10 cellular contexts compared by ENCODE assay signal in genomic region chr15:34984884-34985630, GRCh38. TPM values are rescaled to one million over a fixed set of nuclear protein-coding genes. Genes with fewer than 3 reads are reported as not detected.
DNase-seq lines count a peak whose midpoint lies in the region; ATAC-seq and TF ChIP-seq lines count a peak whose summit lies in the region.
"Had no signal": no experiment of that assay in that cellular context is flagged by ENCODE, and none has a peak within 500 bp of the region (broad histone marks: within the 10 kb centered on the region; RNA-seq: fewer than 3 reads in every experiment).

No MANE protein-coding gene starts in this region.

- peaks cover 66% of the 10 kb centered on the region for H3K79me2 ChIP-seq in hepatocyte

- H3K4me3 Mint-ChIP-seq in activated CD4-positive, alpha-beta T cell treated with anti-CD3 and anti-CD28 coated beads, Interleukin-2, amount 10 ng/mL, durations not matched to agents 7 days and 5 days = peak overlapping the region; percentile 54
- H3K4me3 Mint-ChIP-seq in activated naive CD8-positive, alpha-beta T cell treated with anti-CD3 and anti-CD28 coated beads, Interleukin-2, amount 10 ng/mL, durations not matched to agents 7 days and 5 days = peak overlapping the region; percentile 44
- peak overlapping the region; percentile 18 for H3K4me3 Mint-ChIP-seq in stimulated activated memory B cell treated with anti-CD40 and anti-IgM and Interleukin-4, amounts not matched to agents 10 μg/mL and 1 μg/mL and 100 μg/mL, for 72 hours

- no peak for TF ChIP-seq CTCF in hepatocyte (IDR thresholded peaks at IDR 0.05; ENCODE audit: poor library complexity)

- peak overlapping the region; percentile 80 for H3K4me2 ChIP-seq in hepatocyte

- no peak overlapping the region for H3K4me3 ChIP-seq in hepatocyte
- H3K4me3 ChIP-seq: esophagus muscularis mucosa had no signal

- CTCF ChIA-PET in activated CD4-positive, alpha-beta T cell treated with anti-CD3 and anti-CD28 coated beads, Interleukin-2, amount 10 ng/mL, durations not matched to agents 7 days and 5 days (lab: Charles Lee) = interaction anchor here (0.6 to 2.0 kb wide), 5 partner anchors 9 to 1776 kb away, joined by 3 to 9 read pairs (median 5); partner anchors contain the start of gene AQR

- WGBS in hepatocyte (ENCODE audit: low lambda C conversion rate, missing lambda C conversion rate) = 77% methylated on average over 9 of the region's 9 CpGs

- ATAC-seq in activated naive CD8-positive, alpha-beta T cell treated with anti-CD3 and anti-CD28 coated beads, Interleukin-2, amount 10 ng/mL, durations not matched to agents 7 days and 5 days (ENCODE audit: low read depth) = no peak
- no peak for ATAC-seq in stimulated activated memory B cell treated with anti-CD40 and anti-IgM and Interleukin-4, amounts not matched to agents 10 μg/mL and 1 μg/mL and 100 μg/mL, for 72 hours

- H3K9me2 ChIP-seq in hepatocyte (replicated peaks; ENCODE audit: insufficient read depth) = no peaks in the 10 kb centered on the region

- no peaks in the 10 kb centered on the region for H3K9me3 ChIP-seq in hepatocyte (ENCODE audit: low read depth)
- H3K9me3 ChIP-seq: esophagus muscularis mucosa had no signal

- peaks cover 21% of the 10 kb centered on the region for H3K4me1 ChIP-seq in hepatocyte (ENCODE audit: insufficient read depth)

- POLR2A ChIA-PET in activated CD4-positive, alpha-beta T cell treated with anti-CD3 and anti-CD28 coated beads, Interleukin-2, amount 10 ng/mL, durations not matched to agents 7 days and 5 days (lab: Charles Lee) = no interaction called here
- POLR2A ChIA-PET in activated naive CD8-positive, alpha-beta T cell treated with anti-CD3 and anti-CD28 coated beads, Interleukin-2, amount 10 ng/mL, durations not matched to agents 7 days and 5 days (lab: Charles Lee) = interaction anchor here (1.2 kb wide), 1 partner anchor 15 kb away, joined by 5 read pairs; the partner anchor contains the start of gene AQR

- no peak for DNase-seq in activated CD4-positive, alpha-beta T cell treated with anti-CD3 and anti-CD28 coated beads, Interleukin-2, amount 10 ng/mL, durations not matched to agents 7 days and 5 days
- no peak for DNase-seq in activated CD4-positive, alpha-beta T cell treated with anti-CD3 and anti-CD28 coated beads for 4 hours
- no peak for DNase-seq in activated naive CD8-positive, alpha-beta T cell treated with anti-CD3 and anti-CD28 coated beads, Interleukin-2, amount 10 ng/mL, durations not matched to agents 7 days and 5 days
- DNase-seq in hepatocyte (ENCODE audit: low spot score) (peak; percentile 53), retina (no peak), NCI-H524 (lab: John Stamatoyannopoulos, UW) (no peak), NCI-H82 treated with DMSO at 0.1 percent for 48 hours (lab: John Stamatoyannopoulos, UW; ENCODE audit: unreplicated experiment) (no peak)
- DNase-seq: KBM-7 had no signal

- H2AFZ ChIP-seq in hepatocyte = no peak overlapping the region

- no peaks in the 10 kb centered on the region for H3K36me3 ChIP-seq in hepatocyte (replicated peaks; ENCODE audit: insufficient read depth, low read depth)

- no peaks in the 10 kb centered on the region for H3K9me3 Mint-ChIP-seq in activated CD4-positive, alpha-beta T cell treated with anti-CD3 and anti-CD28 coated beads, Interleukin-2, amount 10 ng/mL, durations not matched to agents 7 days and 5 days
- no peaks in the 10 kb centered on the region for H3K9me3 Mint-ChIP-seq in activated naive CD8-positive, alpha-beta T cell treated with anti-CD3 and anti-CD28 coated beads, Interleukin-2, amount 10 ng/mL, durations not matched to agents 7 days and 5 days
- H3K9me3 Mint-ChIP-seq in stimulated activated memory B cell treated with anti-CD40 and anti-IgM and Interleukin-4, amounts not matched to agents 10 μg/mL and 1 μg/mL and 100 μg/mL, for 72 hours = no peaks in the 10 kb centered on the region

- peak overlapping the region; percentile 24 for H3K27ac ChIP-seq in hepatocyte
- H3K27ac ChIP-seq: esophagus muscularis mucosa had no signal

- H3K27me3 ChIP-seq in hepatocyte = no peaks in the 10 kb centered on the region
- H3K27me3 ChIP-seq: esophagus muscularis mucosa had no signal

- H3K27ac Mint-ChIP-seq in activated CD4-positive, alpha-beta T cell treated with anti-CD3 and anti-CD28 coated beads, Interleukin-2, amount 10 ng/mL, durations not matched to agents 7 days and 5 days = peak overlapping the region; percentile 41
- peak overlapping the region; percentile 54 for H3K27ac Mint-ChIP-seq in activated naive CD8-positive, alpha-beta T cell treated with anti-CD3 and anti-CD28 coated beads, Interleukin-2, amount 10 ng/mL, durations not matched to agents 7 days and 5 days
- peak overlapping the region; percentile 40 for H3K27ac Mint-ChIP-seq in stimulated activated memory B cell treated with anti-CD40 and anti-IgM and Interleukin-4, amounts not matched to agents 10 μg/mL and 1 μg/mL and 100 μg/mL, for 72 hours

- peaks cover 36% of the 10 kb centered on the region for H3K36me3 Mint-ChIP-seq in activated CD4-positive, alpha-beta T cell treated with anti-CD3 and anti-CD28 coated beads, Interleukin-2, amount 10 ng/mL, durations not matched to agents 7 days and 5 days (ENCODE audit: low read depth)
- peaks cover 18% of the 10 kb centered on the region for H3K36me3 Mint-ChIP-seq in activated naive CD8-positive, alpha-beta T cell treated with anti-CD3 and anti-CD28 coated beads, Interleukin-2, amount 10 ng/mL, durations not matched to agents 7 days and 5 days
- peaks cover 13% of the 10 kb centered on the region for H3K36me3 Mint-ChIP-seq in stimulated activated memory B cell treated with anti-CD40 and anti-IgM and Interleukin-4, amounts not matched to agents 10 μg/mL and 1 μg/mL and 100 μg/mL, for 72 hours

- H3K27me3 Mint-ChIP-seq in activated CD4-positive, alpha-beta T cell treated with anti-CD3 and anti-CD28 coated beads, Interleukin-2, amount 10 ng/mL, durations not matched to agents 7 days and 5 days = no peaks in the 10 kb centered on the region
- H3K27me3 Mint-ChIP-seq in activated naive CD8-positive, alpha-beta T cell treated with anti-CD3 and anti-CD28 coated beads, Interleukin-2, amount 10 ng/mL, durations not matched to agents 7 days and 5 days = no peaks in the 10 kb centered on the region
- H3K27me3 Mint-ChIP-seq in stimulated activated memory B cell treated with anti-CD40 and anti-IgM and Interleukin-4, amounts not matched to agents 10 μg/mL and 1 μg/mL and 100 μg/mL, for 72 hours = no peaks in the 10 kb centered on the region

- no peaks in the 10 kb centered on the region for H4K20me1 ChIP-seq in hepatocyte (ENCODE audit: insufficient read depth, poor library complexity, severe bottlenecking)

- H3K4me1 Mint-ChIP-seq in activated CD4-positive, alpha-beta T cell treated with anti-CD3 and anti-CD28 coated beads, Interleukin-2, amount 10 ng/mL, durations not matched to agents 7 days and 5 days = peaks cover 48% of the 10 kb centered on the region
- H3K4me1 Mint-ChIP-seq in activated naive CD8-positive, alpha-beta T cell treated with anti-CD3 and anti-CD28 coated beads, Interleukin-2, amount 10 ng/mL, durations not matched to agents 7 days and 5 days = peaks cover 22% of the 10 kb centered on the region
- peaks cover 27% of the 10 kb centered on the region for H3K4me1 Mint-ChIP-seq in stimulated activated memory B cell treated with anti-CD40 and anti-IgM and Interleukin-4, amounts not matched to agents 10 μg/mL and 1 μg/mL and 100 μg/mL, for 72 hours

RNA-seq across cellular contexts. Expression of gene ZNF770, which starts 3.0 kb away (rescaled TPM):
- total RNA-seq in activated CD4-positive, alpha-beta T cell treated with anti-CD3 and anti-CD28 coated beads, Interleukin-2, amount 10 ng/mL, durations not matched to agents 7 days and 5 days = 10 to 100 TPM; 37.7 to 46.7 TPM
- total RNA-seq in activated naive CD8-positive, alpha-beta T cell treated with anti-CD3 and anti-CD28 coated beads, Interleukin-2, amount 10 ng/mL, durations not matched to agents 7 days and 5 days = 10 to 100 TPM; 43.3 to 50.2 TPM
- 31.2 and 34.8 TPM in 2 replicates for total RNA-seq in hepatocyte
- 32.6 and 32.8 TPM in 2 replicates for polyA plus RNA-seq in hepatocyte

RNA-seq across cellular contexts. Expression of gene AQR, which starts 15.5 kb away (rescaled TPM):
- 10 to 100 TPM; 35.5 to 43.7 TPM for total RNA-seq in activated CD4-positive, alpha-beta T cell treated with anti-CD3 and anti-CD28 coated beads, Interleukin-2, amount 10 ng/mL, durations not matched to agents 7 days and 5 days
- total RNA-seq in activated naive CD8-positive, alpha-beta T cell treated with anti-CD3 and anti-CD28 coated beads, Interleukin-2, amount 10 ng/mL, durations not matched to agents 7 days and 5 days = 10 to 100 TPM; 35.3 to 36.2 TPM
- total RNA-seq in hepatocyte = 31.0 and 39.8 TPM in 2 replicates
- 11.5 and 15.3 TPM in 2 replicates for polyA plus RNA-seq in hepatocyte
